In genomic region chr10:109104806-109105205, GRCh38 we compare ENCODE assay signal across 26 cellular contexts.
"Had no signal": no experiment of that assay in that cellular context is flagged by ENCODE, and none has a peak within 500 bp of the region (broad histone marks: within the 10 kb centered on the region; RNA-seq: fewer than 3 reads in every experiment).

No MANE protein-coding gene starts in this region.

- H3K36me3 ChIP-seq: stomach, suprapubic skin, thoracic aorta, thyroid gland, tibial artery, tibial nerve, transverse colon, upper lobe of left lung, upper lobe of right lung, uterus, vagina had no signal

- H3K27ac ChIP-seq: stomach, suprapubic skin, testis, thoracic aorta, thyroid gland, tibial artery, tibial nerve, transverse colon, upper lobe of left lung, upper lobe of right lung, uterus, vagina had no signal

- H3K9me3 ChIP-seq: stomach, suprapubic skin, testis, thoracic aorta, thyroid gland, tibial artery, tibial nerve, transverse colon, upper lobe of left lung, upper lobe of right lung, uterus, vagina had no signal

- H3K27me3 ChIP-seq: stomach, suprapubic skin, testis, thyroid gland, tibial artery, tibial nerve, transverse colon, upper lobe of left lung, upper lobe of right lung, uterus, vagina had no signal

- DNase-seq: stimulated activated CD4-positive, alpha-beta T cell treated with anti-CD3 and anti-CD28 coated beads, Interleukin-2, amount 100 ng/mL, for 48 hours; stimulated activated CD4-positive, alpha-beta T cell treated with anti-CD3 and anti-CD28 coated beads, Interleukin-4, amount 100 ng/mL, for 1 hour; stimulated activated CD4-positive, alpha-beta T cell treated with anti-CD3 and anti-CD28 coated beads, Interleukin-4, amount 100 ng/mL, for 24 hours; stimulated activated CD4-positive, alpha-beta T cell treated with anti-CD3 and anti-CD28 coated beads, Interleukin-4, amount 100 ng/mL, for 4 hours; stimulated activated CD8-positive, alpha-beta memory T cell treated with anti-CD3 and anti-CD28 coated beads, Interleukin-4, amount 100 ng/mL, for 48 hours; stimulated activated naive B cell treated with anti-CD40 and anti-IgM and Interleukin-4, amounts not matched to agents 10 μg/mL and 1 μg/mL and 100 μg/mL, for 72 hours; stimulated activated naive CD4-positive, alpha-beta T cell; stimulated activated naive CD4-positive, alpha-beta T cell treated with Interleukin-2 at 50 U/mL for 16 hours; stimulated activated naive CD8-positive, alpha-beta T cell treated with anti-CD3 and anti-CD28 coated beads, Interleukin-15, amount 100 ng/mL, for 72 hours; stimulated activated naive CD8-positive, alpha-beta T cell treated with anti-CD3 and anti-CD28 coated beads, Interleukin-15, Interleukin-2, amounts not matched to agents 100 U/mL and 50 U/mL, for 24 hours; stomach; substantia nigra; testis; thyroid gland; tibial artery; transverse colon; trophoblast cell; upper lobe of left lung; upper lobe of right lung; uterus had no signal

- H3K4me1 ChIP-seq: stomach, suprapubic skin, testis, thyroid gland, tibial artery, tibial nerve, transverse colon, upper lobe of left lung, upper lobe of right lung, uterus, vagina had no signal

- H3K4me3 ChIP-seq: stomach, suprapubic skin, testis, thoracic aorta, thyroid gland, tibial artery, tibial nerve, transverse colon, upper lobe of left lung, upper lobe of right lung, uterus, vagina had no signal

- ATAC-seq: stimulated activated effector memory CD8-positive, alpha-beta T cell treated with anti-CD3 and anti-CD28 coated beads, Interleukin-12 subunit alpha, Interleukin-12 subunit beta, amount 100 ng/mL, for 72 hours; stimulated activated memory B cell treated with anti-CD40 and anti-IgM and Interleukin-4, amounts not matched to agents 10 μg/mL and 1 μg/mL and 100 μg/mL, for 72 hours; stimulated activated naive B cell treated with anti-CD40 and anti-IgM and Interleukin-4, amounts not matched to agents 10 μg/mL and 1 μg/mL and 100 μg/mL, for 72 hours; stimulated activated naive CD8-positive, alpha-beta T cell treated with anti-CD3 and anti-CD28 coated beads, Interleukin-15, amount 100 ng/mL, for 72 hours; stimulated activated naive CD8-positive, alpha-beta T cell treated with anti-CD3 and anti-CD28 coated beads, Interleukin-15, Interleukin-2, amounts not matched to agents 100 U/mL and 50 U/mL, for 24 hours; upper lobe of right lung had no signal
